In genomic region chr2:39933166-39933565, GRCh38 we compare ENCODE assay signal across 20 cellular contexts.
"Had no signal": no experiment of that assay in that cellular context is flagged by ENCODE, and none has a peak within 500 bp of the region (broad histone marks: within the 10 kb centered on the region; RNA-seq: fewer than 3 reads in every experiment).

No MANE protein-coding gene starts in this region.

- DNase-seq: KBM-7, MG63, NCI-H1092, NCI-H146, NCI-H1694 treated with DMSO at 0.1 percent for 48 hours, NCI-H1930, NCI-H2081, NCI-H2107, NCI-H2227 treated with DMSO at 0.1 percent for 48 hours, NCI-H524, NCI-H526 treated with DMSO at 0.1 percent for 48 hours, NCI-H774, Right ventricle myocardium superior, RPMI8226, SIG-M5 had no signal

- H3K4me3 ChIP-seq: MG63, SJSA1, SK-N-MC had no signal

- H3K27ac ChIP-seq: HL-60, SJSA1, SK-N-MC had no signal

- FAIRE-seq: HTR-8/SVneo, RCC 7860 had no signal

- H3K9me3 ChIP-seq: MG63, SJSA1 had no signal

- H3K4me1 ChIP-seq: SJSA1 had no signal

- H3K36me3 ChIP-seq: MG63, SJSA1 had no signal

- H3K27me3 ChIP-seq: MG63, SJSA1 had no signal
